Comparison of ENCODE assay signal across 18 cellular contexts in the genomic region with DNA sequence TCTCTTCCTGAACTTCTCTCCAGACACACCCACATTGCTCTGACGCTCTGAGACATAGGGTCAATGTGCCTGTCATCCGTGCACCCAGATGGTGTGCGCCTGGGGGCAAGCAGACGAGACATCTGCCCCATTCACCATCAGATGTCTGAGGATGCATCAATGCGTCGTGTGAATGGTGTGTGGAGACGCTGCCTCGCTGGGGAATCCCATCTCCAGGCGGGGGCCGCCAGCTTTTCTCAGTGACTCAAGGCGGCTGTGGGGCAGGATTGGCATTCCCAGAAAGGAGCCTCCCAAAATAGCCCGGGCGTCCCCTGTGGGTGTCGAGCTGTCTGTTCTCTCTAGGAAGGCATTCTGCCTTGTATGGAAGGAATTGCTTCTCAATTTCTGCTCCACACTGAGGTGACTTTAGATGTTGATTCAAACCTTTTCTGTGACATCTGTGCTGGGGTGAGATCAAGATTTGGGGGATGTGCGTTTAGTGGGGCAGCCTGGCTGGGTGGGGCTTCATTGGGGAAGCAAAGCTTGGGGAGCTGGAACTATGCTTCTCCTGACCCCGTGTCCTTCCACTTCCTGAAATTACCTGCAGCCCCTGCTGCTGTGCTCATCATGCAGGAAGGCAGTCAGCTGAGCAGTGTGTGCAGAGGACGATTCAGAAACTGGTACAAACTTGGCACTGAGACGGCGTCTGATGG.
A peak's percentile ranks its signal among the peaks of the same experiment; 100 is the strongest.
DNase-seq lines count a peak whose midpoint lies in the region; ATAC-seq and TF ChIP-seq lines count a peak whose summit lies in the region.
"Had no signal": no experiment of that assay in that cellular context is flagged by ENCODE, and none has a peak within 500 bp of the region (broad histone marks: within the 10 kb centered on the region; RNA-seq: fewer than 3 reads in every experiment).

No MANE protein-coding gene starts in this region.

- H3K9ac ChIP-seq in BLaER1, result peak overlapping the region; percentile 34

- peaks cover 100% of the 10 kb centered on the region for H4K20me1 ChIP-seq in BLaER1

- H3K4me3 ChIP-seq in BLaER1 (no peak overlapping the region), dorsolateral prefrontal cortex (no peak overlapping the region)
- H3K4me3 ChIP-seq: uterus had no signal

- CTCF ChIA-PET in GM10248 (lab: Yijun Ruan, JAX), result interaction anchor here (1.0 to 1.6 kb wide), 2 partner anchors 8 to 22 kb away, joined by 3 read pairs; no protein-coding TSS in a partner anchor
- CTCF ChIA-PET in T-cell (lab: Charles Lee), result no interaction called here

- H3K27ac ChIP-seq in BLaER1 (no peak overlapping the region), dorsolateral prefrontal cortex (peak overlapping the region in 2 of 59 donors; percentile 27 to 37)
- H3K27ac ChIP-seq: uterus had no signal

- H3K9me3 ChIP-seq in BLaER1, result no peaks in the 10 kb centered on the region
- H3K9me3 ChIP-seq: BE2C, uterus had no signal

- peak overlapping the region; percentile 18; the same call in 1 of the 2 replicates for H3K4me2 ChIP-seq in BLaER1

- intact Hi-C loops in dorsolateral prefrontal cortex (cut with DNase I), result loop anchor here (5.0 to 10.0 kb wide), 2 partner anchors 32 to 235 kb away; no protein-coding TSS in a partner anchor

- no peaks in the 10 kb centered on the region for H3K36me3 Mint-ChIP-seq in T-cell
- H3K36me3 Mint-ChIP-seq: activated naive CD4-positive, alpha-beta T cell treated with anti-CD3 and anti-CD28 coated beads, Interleukin-2, amount 50 U/mL, for 24 hours; WTC11 had no signal

- H3K27me3 Mint-ChIP-seq in T-cell, result peaks cover 27 to 28% of the 10 kb centered on the region in 2 donors

- H3K4me1 Mint-ChIP-seq in T-cell, result no peaks in the 10 kb centered on the region
- H3K4me1 Mint-ChIP-seq: activated naive CD4-positive, alpha-beta T cell treated with anti-CD3 and anti-CD28 coated beads, Interleukin-2, amount 50 U/mL, for 24 hours had no signal

- POLR2A ChIA-PET in GM10248 (lab: Yijun Ruan, JAX), result no interaction called here
- POLR2A ChIA-PET in T-cell (lab: Charles Lee), result no interaction called here

- peak; percentile 14 for DNase-seq in GM10248 (ENCODE audit: extremely low spot score)
- peak in 8 of 10 donors; percentile 52 to 91 (median 81) for DNase-seq in dorsolateral prefrontal cortex
- peak in 31 of 56 donors; percentile 17 to 86 (median 57) for DNase-seq in nucleus accumbens (lab: John Stamatoyannopoulos, UW)
- DNase-seq in CD1c-positive myeloid dendritic cell (ENCODE audit: extremely low spot score), result no peak
- DNase-seq in GF-D8 (lab: John Stamatoyannopoulos, UW), result no peak
- no peak for DNase-seq in T-cell
- no peak for DNase-seq in activated gamma-delta T cell treated with Interleukin-2 at 50 U/mL for 16 hours
- DNase-seq: BE2C; DND-41; NCI-H1105; stimulated activated naive CD4-positive, alpha-beta T cell had no signal

- H3K27me3 ChIP-seq in BLaER1 (no peaks in the 10 kb centered on the region), dorsolateral prefrontal cortex (no peaks in the 10 kb centered on the region)
- H3K27me3 ChIP-seq: BE2C, uterus had no signal

- peaks cover 100% of the 10 kb centered on the region for H3K36me3 ChIP-seq in BLaER1
- H3K36me3 ChIP-seq: BE2C, uterus had no signal

- H3K4me1 ChIP-seq in BLaER1, result peaks cover 77% of the 10 kb centered on the region
- H3K4me1 ChIP-seq: BE2C, uterus had no signal

- no peaks in the 10 kb centered on the region for H3K9me3 Mint-ChIP-seq in T-cell
- H3K9me3 Mint-ChIP-seq: activated naive CD4-positive, alpha-beta T cell treated with anti-CD3 and anti-CD28 coated beads, Interleukin-2, amount 50 U/mL, for 24 hours; brain; WTC11 had no signal

- no peak overlapping the region for H3K27ac Mint-ChIP-seq in T-cell
- H3K27ac Mint-ChIP-seq: activated naive CD4-positive, alpha-beta T cell treated with anti-CD3 and anti-CD28 coated beads, Interleukin-2, amount 50 U/mL, for 24 hours; WTC11 had no signal

- H3K4me3 Mint-ChIP-seq in T-cell, result no peak overlapping the region
- H3K4me3 Mint-ChIP-seq: activated naive CD4-positive, alpha-beta T cell treated with anti-CD3 and anti-CD28 coated beads, Interleukin-2, amount 50 U/mL, for 24 hours; brain; WTC11 had no signal

- TF ChIP-seq CTCF in GM10248 (IDR thresholded peaks at IDR 0.05; ENCODE audit: control extremely low read depth, extremely low read depth, low read depth, missing control alignments) (no peak), dorsolateral prefrontal cortex (IDR thresholded peaks at IDR 0.05 in 54 of 56, conservative IDR thresholded peaks at IDR 0.05 in 2 of 56; ENCODE audit: low read depth in 1 of 56, partially characterized antibody in 56 of 56) (no peak)

- ATAC-seq in T-cell (replicated peaks in 1 of 4), result no peak
- ATAC-seq: HCT116, HepG2, WTC11 had no signal

Comparison
In these comparisons a context has a peak if more than half of its experiments do, and no peak if none do; other contexts are left out.
1. DNase-seq: peak in GM10248 (single experiment), dorsolateral prefrontal cortex (8 of 10) and nucleus accumbens (31 of 56); none in CD1c-positive myeloid dendritic cell (single experiment), GF-D8 (single experiment), T-cell (0 of 34) and activated gamma-delta T cell treated with Interleukin-2 at 50 U/mL for 16 hours (single experiment).